Comparison of ENCODE assay signal across 15 cellular contexts in genomic region chr4:36446275-36446674, GRCh38.
DNase-seq lines count a peak whose midpoint lies in the region; ATAC-seq and TF ChIP-seq lines count a peak whose summit lies in the region.
"Had no signal": no experiment of that assay in that cellular context is flagged by ENCODE, and none has a peak within 500 bp of the region (broad histone marks: within the 10 kb centered on the region; RNA-seq: fewer than 3 reads in every experiment).

No MANE protein-coding gene starts in this region.

- CTCF ChIA-PET in PC-3 (lab: Charles Lee), result no interaction called here

- DNase-seq in HL-60 (ENCODE audit: low read depth in 1 of 2, low spot score in 1 of 2) (no peak), PC-3 (peak; percentile 60), epithelial cell of esophagus (ENCODE audit: low read depth) (peak; percentile 35), globus pallidus (ENCODE audit: low spot score) (no peak)
- DNase-seq in activated CD4-positive, alpha-beta T cell treated with anti-CD3 and anti-CD28 coated beads, Interleukin-2, amount 50 U/mL, for 4 hours, result no peak
- DNase-seq: CD8-positive, alpha-beta T cell; COR-L47; DND-41; GDM1; HCEC 1CT; HFFc6; IMR-90 had no signal

- H4K20me1 ChIP-seq in PC-3 (ENCODE audit: low read length), result no peaks in the 10 kb centered on the region

- H3F3A ChIP-seq in PC-3 (ENCODE audit: low read length, unreplicated experiment), result no peaks in the 10 kb centered on the region

- TF ChIP-seq CTCF in HL-60 (IDR thresholded peaks at IDR 0.05; ENCODE audit: insufficient read depth, low read length) (no peak), PC-3 (conservative IDR thresholded peaks at IDR 0.05; ENCODE audit: low read depth, low read length) (no peak), epithelial cell of esophagus (IDR thresholded peaks at IDR 0.05; ENCODE audit: insufficient read depth, low read depth, low read length, missing control alignments) (no peak), neutrophil (IDR thresholded peaks at IDR 0.05) (no peak)

- POLR2A ChIA-PET in PC-3 (lab: Charles Lee; ENCODE audit: unreplicated experiment), result no interaction called here

- no peaks in the 10 kb centered on the region for H3K27me3 ChIP-seq in HL-60 (ENCODE audit: insufficient read depth, poor library complexity, severe bottlenecking)
- no peaks in the 10 kb centered on the region for H3K27me3 ChIP-seq in PC-3 (ENCODE audit: low read length)
- no peaks in the 10 kb centered on the region for H3K27me3 ChIP-seq in neutrophil

- no TSS peak for BruUV-seq in PC-3 (replicated peaks; lab: Mats Ljungman, UMichigan)

- no peak overlapping the region for H3K4me3 ChIP-seq in HL-60 (replicated peaks; ENCODE audit: insufficient read depth, low read length)
- peak overlapping the region; percentile 27; the same call in 1 of the 2 replicates for H3K4me3 ChIP-seq in PC-3 (ENCODE audit: low read length)
- H3K4me3 ChIP-seq in epithelial cell of esophagus (ENCODE audit: low read length), result no peak overlapping the region
- H3K4me3 ChIP-seq in neutrophil (ENCODE audit: low read depth in 1 of 2, low read length in 1 of 2), result no peak overlapping the region

- no peaks in the 10 kb centered on the region for H3K9me2 ChIP-seq in PC-3 (replicated peaks; ENCODE audit: low read length)

- H3K36me3 ChIP-seq in PC-3 (ENCODE audit: low read depth, low read length) (no peaks in the 10 kb centered on the region), neutrophil (no peaks in the 10 kb centered on the region)

- peak overlapping the region; percentile 66 for H3K4me2 ChIP-seq in PC-3 (ENCODE audit: low read length)

- peaks cover 8% of the 10 kb centered on the region; the same call in 1 of the 2 replicates for H3K4me1 ChIP-seq in PC-3 (ENCODE audit: insufficient read depth, low read length)
- peaks cover 22 to 28% of the 10 kb centered on the region in 2 experiments for H3K4me1 ChIP-seq in neutrophil (ENCODE audit: control insufficient read depth in 1 of 2, insufficient read depth in 1 of 2, low read depth in 1 of 2, low read length in 1 of 2)

- intact Hi-C loops in PC-3 (cut with micrococcal nuclease), result no loop called here

- H3K9ac ChIP-seq in PC-3 (ENCODE audit: low read length), result no peak overlapping the region

- no peaks in the 10 kb centered on the region for H3K79me2 ChIP-seq in PC-3 (ENCODE audit: low read length)

- peak; percentile 84 for ATAC-seq in PC-3
- ATAC-seq in GM18498 (IDR thresholded peaks at IDR 0.05; ENCODE audit: unreplicated experiment), result no peak
- no peak for ATAC-seq in HG02973 (IDR thresholded peaks at IDR 0.05; ENCODE audit: unreplicated experiment)
- ATAC-seq: CD8-positive, alpha-beta T cell had no signal

- peak overlapping the region; percentile 56 for H3K27ac ChIP-seq in HL-60 (replicated peaks)
- peak overlapping the region; percentile 71 for H3K27ac ChIP-seq in PC-3 (ENCODE audit: low read length)
- peak overlapping the region; percentile 63 for H3K27ac ChIP-seq in neutrophil

- H3K9me3 ChIP-seq in PC-3 (ENCODE audit: low read length) (no peaks in the 10 kb centered on the region), neutrophil (no peaks in the 10 kb centered on the region)

- H2AFZ ChIP-seq in PC-3 (ENCODE audit: low read length), result peak overlapping the region; percentile 64

Comparison
In these comparisons a context has a peak if more than half of its experiments do, and no peak if none do; other contexts are left out.
1. DNase-seq: peak in PC-3 (single experiment) and epithelial cell of esophagus (single experiment); none in HL-60 (0 of 2), activated CD4-positive, alpha-beta T cell treated with anti-CD3 and anti-CD28 coated beads, Interleukin-2, amount 50 U/mL, for 4 hours (0 of 2) and globus pallidus (single experiment).
2. Peak in every context shown above with its lines, with median percentiles within 50 percentile points of each other: H3K27ac ChIP-seq.